Comparison of ENCODE assay signal across 8 cellular contexts in genomic region chr2:36433311-36434217, GRCh38.
A peak's percentile ranks its signal among the peaks of the same experiment; 100 is the strongest.
DNase-seq lines count a peak whose midpoint lies in the region; ATAC-seq and TF ChIP-seq lines count a peak whose summit lies in the region.

No MANE protein-coding gene starts in this region.

- peak; percentile 55 for DNase-seq in GM04503 (ENCODE audit: low read depth)
- DNase-seq in Panc1 (ENCODE audit: low read depth, low spot score), result no peak
- DNase-seq in fibroblast of the aortic adventitia (ENCODE audit: low read depth), result peak; percentile 91
- DNase-seq in renal cortical epithelial cell (ENCODE audit: low read depth), result peak; percentile 46
- DNase-seq in NK-92 (lab: John Stamatoyannopoulos, UW; ENCODE audit: unreplicated experiment), result no peak
- no peak for DNase-seq in SIG-M5 treated with dmso at 0.1 percent for 504 hours (lab: John Stamatoyannopoulos, UW; ENCODE audit: unreplicated experiment)
- no peak for DNase-seq in Karpas-422

- no peak overlapping the region for H3K9ac ChIP-seq in Karpas-422 (ENCODE audit: low read length)

- H3K9me3 ChIP-seq in Panc1 (ENCODE audit: control insufficient read depth, insufficient read depth, low read depth, low read length) (no peaks in the 10 kb centered on the region), Karpas-422 (ENCODE audit: low read length) (no peaks in the 10 kb centered on the region)

- H3K4me1 ChIP-seq in Panc1 (ENCODE audit: control insufficient read depth, insufficient read depth, low read length), result peaks cover 82% of the 10 kb centered on the region
- no peaks in the 10 kb centered on the region for H3K4me1 ChIP-seq in Karpas-422 (ENCODE audit: low read length)

- no peaks in the 10 kb centered on the region for H3K79me2 ChIP-seq in Karpas-422 (ENCODE audit: low read length)

- H3K9me2 ChIP-seq in Karpas-422 (replicated peaks; ENCODE audit: insufficient read depth, low read length), result no peaks in the 10 kb centered on the region

- H3K27ac ChIP-seq in Panc1 (ENCODE audit: low read length) (peak overlapping the region; percentile 65), Karpas-422 (ENCODE audit: low read length) (no peak overlapping the region)

- POLR2A ChIA-PET in Panc1 (lab: Charles Lee), result interaction anchor here (0.9 kb wide), 1 partner anchor 20 kb away, joined by 3 read pairs; no protein-coding TSS in a partner anchor

- ATAC-seq in Panc1, result peak; percentile 64
- no peak for ATAC-seq in HG03520 (IDR thresholded peaks at IDR 0.05; ENCODE audit: unreplicated experiment)

- in situ Hi-C loops in Panc1 (cut with HindIII; ENCODE audit: low pct_unique_long_range_greater_than_20kb, low sequenced_read_pairs), result no loop called here

- no TSS peak for BruUV-seq in Panc1 (replicated peaks; lab: Mats Ljungman, UMichigan)

- H2AFZ ChIP-seq in Karpas-422 (ENCODE audit: low read length), result no peak overlapping the region

- no peak overlapping the region for H3K4me2 ChIP-seq in Karpas-422 (ENCODE audit: low read depth, low read length, poor library complexity, severe bottlenecking)

- H4K20me1 ChIP-seq in Karpas-422 (ENCODE audit: insufficient read depth, low read depth, low read length), result no peaks in the 10 kb centered on the region

- H3K36me3 ChIP-seq in Panc1 (ENCODE audit: control insufficient read depth, insufficient read depth, low read length) (peaks cover 11% of the 10 kb centered on the region; the same call in 1 of the 2 replicates), Karpas-422 (ENCODE audit: insufficient read depth, low read length) (no peaks in the 10 kb centered on the region)

- H3K27me3 ChIP-seq in Panc1 (ENCODE audit: control insufficient read depth, insufficient read depth, low read length), result no peaks in the 10 kb centered on the region
- no peaks in the 10 kb centered on the region for H3K27me3 ChIP-seq in Karpas-422 (ENCODE audit: low read length)

- CTCF ChIA-PET in Panc1 (lab: Charles Lee), result no interaction called here

- TF ChIP-seq CTCF in Panc1 (IDR thresholded peaks at IDR 0.05), result no peak
- no peak for TF ChIP-seq CTCF in fibroblast of the aortic adventitia (IDR thresholded peaks at IDR 0.05; ENCODE audit: insufficient read depth, low read length)

- intact Hi-C loops in Panc1 (cut with micrococcal nuclease; ENCODE audit: unreplicated experiment), result no loop called here

- H3K4me3 ChIP-seq in Panc1 (ENCODE audit: low read depth in 2 of 2, low read length in 2 of 2) (no peak overlapping the region), fibroblast of the aortic adventitia (ENCODE audit: low read depth, low read length) (peak overlapping the region; percentile 3), Karpas-422 (ENCODE audit: low read length) (no peak overlapping the region)

Comparison
In these comparisons a context has a peak if more than half of its experiments do, and no peak if none do; other contexts are left out.
1. DNase-seq: peak in GM04503 (single experiment), fibroblast of the aortic adventitia (single experiment) and renal cortical epithelial cell (single experiment); none in Panc1 (single experiment), NK-92 (single experiment), SIG-M5 treated with dmso at 0.1 percent for 504 hours (single experiment) and Karpas-422 (single experiment).